ENCODE assay signal across 11 cellular contexts in genomic region chr6:159976844-159977241, GRCh38. TPM values are rescaled to one million over a fixed set of nuclear protein-coding genes. Genes with fewer than 3 reads are reported as not detected.
A peak's percentile ranks its signal among the peaks of the same experiment; 100 is the strongest.
DNase-seq lines count a peak whose midpoint lies in the region; FAIRE-seq and TF ChIP-seq lines count a peak whose summit lies in the region.
"Had no signal": no experiment of that assay in that cellular context is flagged by ENCODE, and none has a peak within 500 bp of the region (broad histone marks: within the 10 kb centered on the region; RNA-seq: fewer than 3 reads in every experiment).

No MANE protein-coding gene starts in this region.

- BruUV-seq in PC-9 (replicated peaks; lab: Mats Ljungman, UMichigan): no TSS peak

- H3K4me3 ChIP-seq in PC-9: no peak overlapping the region
- H3K4me3 ChIP-seq in H1 (ENCODE audit: extremely low read depth in 1 of 4, insufficient read depth in 2 of 4, low read depth in 3 of 4, low read length in 4 of 4): no peak overlapping the region
- H3K4me3 ChIP-seq in skeletal muscle satellite cell (ENCODE audit: low read length): peak overlapping the region; percentile 13

- H3K14ac ChIP-seq in H1 (ENCODE audit: insufficient read length): no peak overlapping the region

- H2BK5ac ChIP-seq in H1 (ENCODE audit: low read depth, low read length): no peak overlapping the region

- H3K79me2 ChIP-seq in PC-9 (ENCODE audit: low read depth): peaks cover 97% of the 10 kb centered on the region
- peaks cover 41 to 98% of the 10 kb centered on the region in 2 experiments for H3K79me2 ChIP-seq in H1 (ENCODE audit: control insufficient read depth in 1 of 2, insufficient read depth in 2 of 2, low read length in 2 of 2)

- H3K56ac ChIP-seq in H1 (replicated peaks; ENCODE audit: insufficient read length, low read depth, low read length): no peak overlapping the region

- intact Hi-C loops in PC-9 (cut with micrococcal nuclease; ENCODE audit: unreplicated experiment): loop anchor here (10.0 kb wide), 1 partner anchor 192 kb away; the partner anchor contains the start of gene TCP1

- no peak overlapping the region for H4K5ac ChIP-seq in H1 (ENCODE audit: insufficient read length, low read depth, low read length)

- TF ChIP-seq CTCF in PC-9 (conservative IDR thresholded peaks at IDR 0.05) (no peak), H1 (IDR thresholded peaks at IDR 0.05; ENCODE audit: control extremely low read depth in 1 of 3, insufficient read depth in 1 of 3, low read depth in 1 of 3, low read length in 3 of 3) (no peak), GM10266 (IDR thresholded peaks at IDR 0.05; ENCODE audit: control insufficient read depth, insufficient read depth, low read depth, missing control alignments) (no peak)

- CTCF ChIA-PET in PC-9 (lab: Charles Lee) (no interaction called here), H1 (lab: Charles Lee; ENCODE audit: partially characterized antibody) (interaction anchor here (1.4 kb wide), 1 partner anchor 9 kb away, joined by 5 read pairs; no protein-coding TSS in a partner anchor)

- peak overlapping the region; percentile 46; the same call in 1 of the 2 replicates for H2AK5ac ChIP-seq in H1 (ENCODE audit: low read depth, low read length)

- no peak for TF ChIP-seq EP300 in H1 (IDR thresholded peaks at IDR 0.05; ENCODE audit: borderline replicate concordance in 1 of 2, low read depth in 2 of 2, low read length in 2 of 2)

- no peak overlapping the region for H2BK20ac ChIP-seq in H1 (ENCODE audit: low read length)

- FAIRE-seq in GM12891 (lab: Jason Lieb, UNC) (peak; percentile 35), H1 (lab: Jason Lieb, UNC) (no peak)
- FAIRE-seq: small intestine had no signal

- WGBS in H1 (ENCODE audit: extremely low coverage in 1 of 2, insufficient coverage in 1 of 2, insufficient read length in 1 of 2, insufficient replicate concordance in 2 of 2, low coverage in 1 of 2, low lambda C conversion rate in 2 of 2, missing lambda C conversion rate in 1 of 2), 2 experiments: 94% methylated on average over 6 of the region's 6 CpGs; no CpG with 5 or more reads in 1 of the 2 experiments

- H3K4me1 ChIP-seq in PC-9 (replicated peaks; ENCODE audit: insufficient read depth): peaks cover 54% of the 10 kb centered on the region
- H3K4me1 ChIP-seq in H1 (replicated peaks in 1 of 4; ENCODE audit: control insufficient read depth in 3 of 4, insufficient read depth in 4 of 4, low read length in 3 of 4): peaks cover 24 to 44% (median 32%) of the 10 kb centered on the region in 4 experiments
- H3K4me1 ChIP-seq in skeletal muscle satellite cell (ENCODE audit: control insufficient read depth, insufficient read depth, low read length): peaks cover 66% of the 10 kb centered on the region

- TF ChIP-seq POLR2A in GM12891 (IDR thresholded peaks at IDR 0.05; ENCODE audit: low read depth, low read length) (no peak), H1 (IDR thresholded peaks at IDR 0.05; ENCODE audit: control extremely low read depth in 1 of 2, low read depth in 2 of 2, low read length in 2 of 2) (no peak)

- H4K91ac ChIP-seq in H1 (replicated peaks; ENCODE audit: insufficient read length, low read length): no peak overlapping the region

- H3K18ac ChIP-seq in H1 (ENCODE audit: extremely low read depth, low read length): no peak overlapping the region

- no peak overlapping the region for H4K8ac ChIP-seq in H1 (ENCODE audit: extremely low read depth, insufficient read depth, low read length)

- H4K20me1 ChIP-seq in PC-9 (ENCODE audit: insufficient read depth): peaks cover 66% of the 10 kb centered on the region
- H4K20me1 ChIP-seq in H1 (replicated peaks in 1 of 2; ENCODE audit: control insufficient read depth in 1 of 2, insufficient read depth in 2 of 2, low read length in 2 of 2): peaks cover 42 to 50% of the 10 kb centered on the region in 2 experiments

- no peak overlapping the region for H3K23ac ChIP-seq in H1 (ENCODE audit: insufficient read length)

- H3K4ac ChIP-seq in H1 (replicated peaks; ENCODE audit: insufficient read length, low read depth, low read length): no peak overlapping the region

- H2BK12ac ChIP-seq in H1 (ENCODE audit: low read depth, low read length): no peak overlapping the region

- H2BK15ac ChIP-seq in H1 (ENCODE audit: low read length): no peak overlapping the region

- no peak overlapping the region for H3K27ac ChIP-seq in PC-9
- no peak overlapping the region for H3K27ac ChIP-seq in H1 (ENCODE audit: low read depth, low read length)

- no peaks in the 10 kb centered on the region for H3K27me3 ChIP-seq in PC-9 (ENCODE audit: insufficient read depth, low read depth)
- H3K27me3 ChIP-seq in H1 (replicated peaks in 1 of 4; ENCODE audit: control insufficient read depth in 3 of 4, extremely low read depth in 1 of 4, insufficient read depth in 3 of 4, low read length in 3 of 4): no peaks in the 10 kb centered on the region
- H3K27me3 ChIP-seq in skeletal muscle satellite cell (ENCODE audit: control insufficient read depth, insufficient read depth, low read length): no peaks in the 10 kb centered on the region

- no peak overlapping the region for H2BK120ac ChIP-seq in H1 (replicated peaks; ENCODE audit: low read depth, low read length)

- peaks cover 3% of the 10 kb centered on the region; the same call in 1 of the 2 replicates for H3K23me2 ChIP-seq in H1 (ENCODE audit: low read depth, low read length)

- TF ChIP-seq RAD21 in H1 (IDR thresholded peaks at IDR 0.05 in 1 of 2, conservative IDR thresholded peaks at IDR 0.05 in 1 of 2; ENCODE audit: low read depth in 2 of 2, low read length in 2 of 2): no peak

- H3K9me3 ChIP-seq in PC-9 (ENCODE audit: insufficient read depth, low read depth): no peaks in the 10 kb centered on the region
- H3K9me3 ChIP-seq in H1 (ENCODE audit: insufficient read depth in 2 of 2, low read depth in 1 of 2, low read length in 1 of 2): no peaks in the 10 kb centered on the region
- no peaks in the 10 kb centered on the region for H3K9me3 ChIP-seq in skeletal muscle satellite cell (replicated peaks; ENCODE audit: low read length)

- H2AFZ ChIP-seq in PC-9: no peak overlapping the region
- H2AFZ ChIP-seq in H1 (ENCODE audit: low read length): no peak overlapping the region

- POLR2A ChIA-PET in PC-9 (lab: Charles Lee; ENCODE audit: unreplicated experiment) (no interaction called here), H1 (lab: Charles Lee; ENCODE audit: partially characterized antibody) (no interaction called here)

- H3K9me2 ChIP-seq in PC-9 (ENCODE audit: insufficient read depth): no peaks in the 10 kb centered on the region

- H3F3A ChIP-seq in PC-9 (ENCODE audit: insufficient read depth, low read depth): peaks cover 36% of the 10 kb centered on the region; the same call in 1 of the 2 replicates

- H3K36me3 ChIP-seq in PC-9 (ENCODE audit: low read depth): no peaks in the 10 kb centered on the region
- no peaks in the 10 kb centered on the region for H3K36me3 ChIP-seq in H1 (ENCODE audit: control insufficient read depth in 2 of 4, insufficient read depth in 4 of 4, low read length in 3 of 4)
- no peaks in the 10 kb centered on the region for H3K36me3 ChIP-seq in skeletal muscle satellite cell (ENCODE audit: insufficient read depth, low read length)

- 0 out of 2 replicates have a peak overlapping the region, but pooled peaks have one; percentile 73 for H3K4me2 ChIP-seq in PC-9
- H3K4me2 ChIP-seq in H1 (ENCODE audit: insufficient read depth in 1 of 2, low read depth in 2 of 2, low read length in 2 of 2): peak overlapping the region in 1 of 2 experiments; percentile 20; a peak in 2 of 4 replicates
- H3K4me2 ChIP-seq in skeletal muscle satellite cell (ENCODE audit: low read length): peak overlapping the region; percentile 64

- no peak for DNase-seq in GM12891 (ENCODE audit: insufficient read length, low spot score)
- DNase-seq in PC-9: no peak
- DNase-seq in H1 (ENCODE audit: low read depth in 1 of 2, low spot score in 2 of 2): no peak
- no peak for DNase-seq in inferior parietal cortex (ENCODE audit: extremely low spot score)
- no peak for DNase-seq in superior temporal gyrus (ENCODE audit: extremely low spot score)
- DNase-seq in GM10266 (ENCODE audit: extremely low spot score): no peak
- DNase-seq: activated CD4-positive, alpha-beta T cell treated with anti-CD3 and anti-CD28 coated beads for 48 hours; DMS153; small intestine; stimulated activated CD8-positive, alpha-beta memory T cell treated with anti-CD3 and anti-CD28 coated beads, Interleukin-4, amount 100 ng/mL, for 48 hours had no signal

- H3K9ac ChIP-seq in H1 (replicated peaks in 1 of 4; ENCODE audit: extremely low read depth in 1 of 4, low read depth in 3 of 4, low read length in 3 of 4) (peak overlapping the region in 1 of 4 experiments; percentile 16; a peak in 1 of 7 replicates), skeletal muscle satellite cell (ENCODE audit: low read depth, low read length) (no peak overlapping the region)

- peaks cover 25% of the 10 kb centered on the region for H3K79me1 ChIP-seq in H1 (ENCODE audit: low read depth, low read length)

TF ChIP-seq in GM12891, 5 proteins besides CTCF, POLR2A, EP300 and RAD21:
- TF ChIP-seq POLR2AphosphoS5 (IDR thresholded peaks at IDR 0.05; ENCODE audit: low read depth, low read length) (no peak), SPI1 (IDR thresholded peaks at IDR 0.05; ENCODE audit: low read depth, low read length) (no peak), POU2F2 (IDR thresholded peaks at IDR 0.05; ENCODE audit: low read depth, low read length) (no peak), TAF1 (IDR thresholded peaks at IDR 0.05; ENCODE audit: low read depth, low read length) (no peak)

TF ChIP-seq in H1, 55 proteins besides CTCF, POLR2A, EP300 and RAD21 (continues in another document):
- TF ChIP-seq EZH2 (IDR thresholded peaks at IDR 0.05; ENCODE audit: low read depth, low read length, severe bottlenecking): no peak
- TF ChIP-seq TEAD4 (IDR thresholded peaks at IDR 0.05; ENCODE audit: low read depth, low read length): no peak
- no peak for TF ChIP-seq SIX5 (IDR thresholded peaks at IDR 0.05; ENCODE audit: low read depth, low read length)
- TF ChIP-seq RBBP5 (IDR thresholded peaks at IDR 0.05; ENCODE audit: borderline replicate concordance, low read depth, low read length): no peak

RNA-seq across cellular contexts. Expression of gene IGF2R, which starts 8.0 kb away (rescaled TPM):
- 19.8 TPM for polyA plus RNA-seq in GM12891 (2012; ENCODE audit: low read depth, missing spikeins)
- 50.9 and 53.1 TPM in 2 replicates for total RNA-seq in PC-9 (2021)
- 74.1 and 80.7 TPM in 2 replicates for total RNA-seq in H1 (2021; fragmentation: NEBNext Ultra II Directional; extraction: Animal tissue kit (Norgen Biotek cat#: 25700))
- polyA plus RNA-seq in H1 (2011; rRNA removed): 20.6 and 27.3 TPM in 2 replicates
- 22.1 TPM for polyA plus RNA-seq in H1 (2011; cell fraction: cytosol; rRNA removed)
- 71.3 TPM for polyA plus RNA-seq in H1 (2011; cell fraction: nucleus; rRNA removed)
- 56.9 to 65.8 TPM (median 64.4 TPM) in 4 replicates for polyA plus RNA-seq in H1 (2012, experiment 1 of 2)
- polyA plus RNA-seq in H1 (2012, experiment 2 of 2): 9.5 TPM
- 66.8 TPM for polyA plus RNA-seq in H1 (2013, experiment 1 of 2)
- polyA plus RNA-seq in H1 (2013, experiment 2 of 2): 53.5 TPM
- 94.0 and 116 TPM in 2 replicates for polyA minus RNA-seq in H1 (2011; rRNA and poly(A)+ RNA removed)
- polyA minus RNA-seq in H1 (2011; cell fraction: cytosol; rRNA and poly(A)+ RNA removed): 79.9 TPM
- polyA minus RNA-seq in H1 (2011; cell fraction: nucleus; rRNA and poly(A)+ RNA removed): 135 TPM
- 86.5 and 116 TPM in 2 replicates for total RNA-seq in skeletal muscle satellite cell (2012; rRNA removed)
